ENCODE assay signal across 1 cellular context in genomic region chr22:26174280-26174679, GRCh38.
TF ChIP-seq lines count a peak whose summit lies in the region.

No MANE protein-coding gene starts in this region.

TF ChIP-seq in HCT116, 20 proteins besides CTCF, POLR2A, EP300 and RAD21 (continued from another document):
- no peak for TF ChIP-seq REST (IDR thresholded peaks at IDR 0.05; ENCODE audit: low read depth)
